ENCODE assay signal across 8 cellular contexts in genomic region chr17:49361902-49362722, GRCh38. TPM values are rescaled to one million over a fixed set of nuclear protein-coding genes. Genes with fewer than 3 reads are reported as not detected.
DNase-seq lines count a peak whose midpoint lies in the region; ATAC-seq, FAIRE-seq and TF ChIP-seq lines count a peak whose summit lies in the region.

TSS of gene ZNF652 (minus strand) at chr17:49362250. CDS start at chr17:49317725, 44,525 bp downstream.

- H2BK12ac ChIP-seq in H1 (ENCODE audit: low read depth, low read length), result peak within 1 kb of the TSS; percentile 32; the same call in 1 of the 2 replicates

- H3K36me3 ChIP-seq in CD8-positive, alpha-beta memory T cell (ENCODE audit: insufficient read depth, low read length), result no peaks in the 10 kb centered on the region
- no peaks in the 10 kb centered on the region for H3K36me3 ChIP-seq in H1 (ENCODE audit: control insufficient read depth in 2 of 4, insufficient read depth in 4 of 4, low read length in 3 of 4)

- H3K4me3 Mint-ChIP-seq in CD8-positive, alpha-beta memory T cell, result peak within 1 kb of the TSS; percentile 92 to 99 (median 95)
- H3K4me3 Mint-ChIP-seq in activated CD8-positive, alpha-beta memory T cell treated with anti-CD3 and anti-CD28 coated beads, Interleukin-2, amount 10 ng/mL, durations not matched to agents 7 days and 5 days, result peak within 1 kb of the TSS; percentile 98

- peak within 1 kb of the TSS; percentile 88; the same call in 1 of the 2 replicates for H4K8ac ChIP-seq in H1 (ENCODE audit: extremely low read depth, insufficient read depth, low read length)

- H3K79me2 ChIP-seq in H1 (ENCODE audit: control insufficient read depth in 1 of 2, insufficient read depth in 2 of 2, low read length in 2 of 2), result peaks cover 10 to 42% of the 10 kb centered on the region in 2 experiments; a peak in 3 of 4 replicates

- H2BK15ac ChIP-seq in H1 (ENCODE audit: low read length), result peak within 1 kb of the TSS; percentile 90; the same call in 1 of the 2 replicates

- peaks cover 0 to 2% of the 10 kb centered on the region in 2 donors for H3K27me3 Mint-ChIP-seq in CD8-positive, alpha-beta memory T cell
- no peaks in the 10 kb centered on the region for H3K27me3 Mint-ChIP-seq in activated CD8-positive, alpha-beta memory T cell treated with anti-CD3 and anti-CD28 coated beads, Interleukin-2, amount 10 ng/mL, durations not matched to agents 7 days and 5 days

- H2BK120ac ChIP-seq in H1 (replicated peaks; ENCODE audit: low read depth, low read length), result no peak within 1 kb of the TSS

- H2AK5ac ChIP-seq in H1 (ENCODE audit: low read depth, low read length), result no peak within 1 kb of the TSS

- H4K5ac ChIP-seq in H1 (ENCODE audit: insufficient read length, low read depth, low read length), result peak within 1 kb of the TSS; percentile 22

- peak within 1 kb of the TSS; percentile 97 to 99 for H3K4me2 ChIP-seq in H1 (ENCODE audit: insufficient read depth in 1 of 2, low read depth in 2 of 2, low read length in 2 of 2)

- H3K18ac ChIP-seq in H1 (ENCODE audit: extremely low read depth, low read length), result peak within 1 kb of the TSS; percentile 66; the same call in 1 of the 2 replicates

- peaks cover 11% of the 10 kb centered on the region for H3K23me2 ChIP-seq in H1 (ENCODE audit: low read depth, low read length)

- H3K9me3 Mint-ChIP-seq in CD8-positive, alpha-beta memory T cell, result no peaks in the 10 kb centered on the region
- no peaks in the 10 kb centered on the region for H3K9me3 Mint-ChIP-seq in activated CD8-positive, alpha-beta memory T cell treated with anti-CD3 and anti-CD28 coated beads, Interleukin-2, amount 10 ng/mL, durations not matched to agents 7 days and 5 days (ENCODE audit: low read depth)

- H3K14ac ChIP-seq in H1 (ENCODE audit: insufficient read length), result no peak within 1 kb of the TSS

- peak within 1 kb of the TSS; percentile 63 for H3K56ac ChIP-seq in H1 (replicated peaks; ENCODE audit: insufficient read length, low read depth, low read length)

- ATAC-seq in GM19468 (IDR thresholded peaks at IDR 0.05; ENCODE audit: extremely low read depth, unreplicated experiment), result peak; percentile 44
- ATAC-seq in activated CD8-positive, alpha-beta memory T cell treated with anti-CD3 and anti-CD28 coated beads, Interleukin-2, amount 10 ng/mL, durations not matched to agents 7 days and 5 days, result peak; percentile 76

- H2BK5ac ChIP-seq in H1 (ENCODE audit: low read depth, low read length), result peak within 1 kb of the TSS; percentile 79; the same call in 1 of the 2 replicates

- no peak within 1 kb of the TSS for H3K4ac ChIP-seq in H1 (replicated peaks; ENCODE audit: insufficient read length, low read depth, low read length)

- H4K20me1 ChIP-seq in H1 (replicated peaks in 1 of 2; ENCODE audit: control insufficient read depth in 1 of 2, insufficient read depth in 2 of 2, low read length in 2 of 2), result peaks cover 2 to 4% of the 10 kb centered on the region in 2 experiments

- no peaks in the 10 kb centered on the region for H3K27me3 ChIP-seq in CD8-positive, alpha-beta memory T cell (ENCODE audit: insufficient read depth, low read length, poor library complexity, severe bottlenecking)
- H3K27me3 ChIP-seq in H1 (replicated peaks in 1 of 4; ENCODE audit: control insufficient read depth in 3 of 4, extremely low read depth in 1 of 4, insufficient read depth in 3 of 4, low read length in 3 of 4), result no peaks in the 10 kb centered on the region

- no peak for TF ChIP-seq EP300 in H1 (IDR thresholded peaks at IDR 0.05; ENCODE audit: borderline replicate concordance in 1 of 2, low read depth in 2 of 2, low read length in 2 of 2)

- TF ChIP-seq POLR2A in H1 (IDR thresholded peaks at IDR 0.05; ENCODE audit: control extremely low read depth in 1 of 2, low read depth in 2 of 2, low read length in 2 of 2), result peak in 1 of 2 experiments; percentile 11; a peak in 1 of 3 replicates

- peaks cover 0 to 18% (median 1%) of the 10 kb centered on the region in 3 donors for H3K36me3 Mint-ChIP-seq in CD8-positive, alpha-beta memory T cell
- peaks cover 10% of the 10 kb centered on the region for H3K36me3 Mint-ChIP-seq in activated CD8-positive, alpha-beta memory T cell treated with anti-CD3 and anti-CD28 coated beads, Interleukin-2, amount 10 ng/mL, durations not matched to agents 7 days and 5 days

- DNase-seq in CD8-positive, alpha-beta memory T cell, result peak; percentile 88 to 98 (median 96)
- DNase-seq in HTR-8/SVneo (ENCODE audit: insufficient read length, low spot score), result peak; percentile 97
- peak; percentile 77 to 91 for DNase-seq in NOMO-1 (lab: John Stamatoyannopoulos, UW; ENCODE audit: unreplicated experiment in 2 of 2)
- peak; percentile 97 for DNase-seq in activated CD8-positive, alpha-beta memory T cell treated with anti-CD3 and anti-CD28 coated beads, Interleukin-2, amount 10 ng/mL, durations not matched to agents 7 days and 5 days
- DNase-seq in H1 (ENCODE audit: low read depth in 1 of 2, low spot score in 2 of 2), result peak; percentile 93 to 97
- DNase-seq in mesenteric fat pad (ENCODE audit: low spot score), result peak; percentile 97
- peak; percentile 86 for DNase-seq in stimulated activated CD8-positive, alpha-beta memory T cell treated with anti-CD3 and anti-CD28 coated beads, Interleukin-15, amount 100 ng/mL, for 1 hour (ENCODE audit: low read depth)

- H3K4me1 ChIP-seq in CD8-positive, alpha-beta memory T cell (ENCODE audit: insufficient read depth, low read length), result peaks cover 55% of the 10 kb centered on the region
- H3K4me1 ChIP-seq in H1 (replicated peaks in 1 of 4; ENCODE audit: control insufficient read depth in 3 of 4, insufficient read depth in 4 of 4, low read length in 3 of 4), result peaks cover 5 to 14% (median 7%) of the 10 kb centered on the region in 4 experiments; a peak in 6 of 7 replicates

- peak within 1 kb of the TSS; percentile 70 for H3K4me3 ChIP-seq in CD8-positive, alpha-beta memory T cell (ENCODE audit: low read length)
- peak within 1 kb of the TSS; percentile 86 to 98 (median 89) for H3K4me3 ChIP-seq in H1 (ENCODE audit: extremely low read depth in 1 of 4, insufficient read depth in 2 of 4, low read depth in 3 of 4, low read length in 4 of 4)

- peaks cover 5% of the 10 kb centered on the region; the same call in 1 of the 2 replicates for H3K79me1 ChIP-seq in H1 (ENCODE audit: low read depth, low read length)

- POLR2A ChIA-PET in CD8-positive, alpha-beta memory T cell (lab: Charles Lee), result interaction anchor here (0.6 to 1.5 kb wide), 11 partner anchors 18 to 426 kb away, joined by 3 to 10 read pairs (median 4); no protein-coding TSS in a partner anchor
- POLR2A ChIA-PET in H1 (lab: Charles Lee; ENCODE audit: partially characterized antibody), result interaction anchor here (0.5 to 1.5 kb wide), 10 partner anchors 9 to 129 kb away, joined by 3 to 5 read pairs (median 4); no protein-coding TSS in a partner anchor

- H3K23ac ChIP-seq in H1 (ENCODE audit: insufficient read length), result no peak within 1 kb of the TSS

- H3K9me3 ChIP-seq in CD8-positive, alpha-beta memory T cell (ENCODE audit: low read length), result no peaks in the 10 kb centered on the region
- H3K9me3 ChIP-seq in H1 (ENCODE audit: insufficient read depth in 2 of 2, low read depth in 1 of 2, low read length in 1 of 2), result no peaks in the 10 kb centered on the region

- peaks cover 61 to 69% (median 65%) of the 10 kb centered on the region in 3 donors for H3K4me1 Mint-ChIP-seq in CD8-positive, alpha-beta memory T cell
- H3K4me1 Mint-ChIP-seq in activated CD8-positive, alpha-beta memory T cell treated with anti-CD3 and anti-CD28 coated beads, Interleukin-2, amount 10 ng/mL, durations not matched to agents 7 days and 5 days, result peaks cover 62% of the 10 kb centered on the region

- WGBS in H1 (ENCODE audit: extremely low coverage in 1 of 2, insufficient coverage in 1 of 2, insufficient read length in 1 of 2, insufficient replicate concordance in 2 of 2, low coverage in 1 of 2, low lambda C conversion rate in 2 of 2, missing lambda C conversion rate in 1 of 2), 2 experiments, result 2% methylated on average over 35 of the region's 106 CpGs; no CpG with 5 or more reads in 1 of the 2 experiments

- peak within 1 kb of the TSS; percentile 43; the same call in 1 of the 2 replicates for H2AFZ ChIP-seq in H1 (ENCODE audit: low read length)

- FAIRE-seq in HTR-8/SVneo (lab: Jason Lieb, UNC), result peak; percentile 87
- no peak for FAIRE-seq in H1 (lab: Jason Lieb, UNC)

- H3K27ac ChIP-seq in CD8-positive, alpha-beta memory T cell (ENCODE audit: low read depth, low read length), result peak within 1 kb of the TSS; percentile 56
- peak within 1 kb of the TSS; percentile 82; the same call in 1 of the 2 replicates for H3K27ac ChIP-seq in H1 (ENCODE audit: low read depth, low read length)

- H4K91ac ChIP-seq in H1 (replicated peaks; ENCODE audit: insufficient read length, low read length), result peak within 1 kb of the TSS; percentile 41

- H3K9ac ChIP-seq in H1 (replicated peaks in 1 of 4; ENCODE audit: extremely low read depth in 1 of 4, low read depth in 3 of 4, low read length in 3 of 4), result peak within 1 kb of the TSS; percentile 67 to 97 (median 86)

- H3K27ac Mint-ChIP-seq in CD8-positive, alpha-beta memory T cell, result peak within 1 kb of the TSS; percentile 94 to 100 (median 98)
- peak within 1 kb of the TSS; percentile 97 for H3K27ac Mint-ChIP-seq in activated CD8-positive, alpha-beta memory T cell treated with anti-CD3 and anti-CD28 coated beads, Interleukin-2, amount 10 ng/mL, durations not matched to agents 7 days and 5 days

- CTCF ChIA-PET in CD8-positive, alpha-beta memory T cell (lab: Charles Lee), result interaction anchor here (0.6 to 2.8 kb wide), 5 partner anchors 21 to 47 kb away, joined by 3 to 15 read pairs (median 5); no protein-coding TSS in a partner anchor
- CTCF ChIA-PET in activated CD8-positive, alpha-beta memory T cell treated with anti-CD3 and anti-CD28 coated beads, Interleukin-2, amount 10 ng/mL, durations not matched to agents 7 days and 5 days (lab: Charles Lee), result interaction anchor here (0.8 to 7.0 kb wide), 11 partner anchors 14 to 194 kb away, joined by 3 to 45 read pairs (median 7); no protein-coding TSS in a partner anchor
- CTCF ChIA-PET in H1 (lab: Charles Lee; ENCODE audit: partially characterized antibody), result interaction anchor here (1.1 to 3.1 kb wide), 4 partner anchors 9 to 48 kb away, joined by 3 to 10 read pairs (median 6); no protein-coding TSS in a partner anchor

- TF ChIP-seq RAD21 in H1 (IDR thresholded peaks at IDR 0.05 in 1 of 2, conservative IDR thresholded peaks at IDR 0.05 in 1 of 2; ENCODE audit: low read depth in 2 of 2, low read length in 2 of 2), result no peak

- TF ChIP-seq CTCF in H1 (IDR thresholded peaks at IDR 0.05; ENCODE audit: control extremely low read depth in 1 of 3, insufficient read depth in 1 of 3, low read depth in 1 of 3, low read length in 3 of 3), result no peak

- H2BK20ac ChIP-seq in H1 (ENCODE audit: low read length), result no peak within 1 kb of the TSS; the same call in 1 of the 2 replicates

RNA-seq across cellular contexts. Expression of gene ZNF652, which starts in this region (rescaled TPM):
- total RNA-seq in CD8-positive, alpha-beta memory T cell, result 10 to 100 TPM; 11.5 to 11.9 TPM
- 27.7 TPM for polyA plus RNA-seq in CD8-positive, alpha-beta memory T cell
- total RNA-seq in activated CD8-positive, alpha-beta memory T cell treated with anti-CD3 and anti-CD28 coated beads, Interleukin-2, amount 10 ng/mL, durations not matched to agents 7 days and 5 days, result 10 to 100 TPM; 32.2 to 34.4 TPM
- total RNA-seq in H1 (2021; fragmentation: NEBNext Ultra II Directional; extraction: Animal tissue kit (Norgen Biotek cat#: 25700)), result 36.5 and 39.6 TPM in 2 replicates
- polyA plus RNA-seq in H1 (2011; rRNA removed), result 7.3 and 13.5 TPM in 2 replicates
- polyA plus RNA-seq in H1 (2011; cell fraction: cytosol; rRNA removed), result 11.6 TPM
- polyA plus RNA-seq in H1 (2011; cell fraction: nucleus; rRNA removed), result 9.3 TPM
- polyA plus RNA-seq in H1 (2012, experiment 1 of 2), result 9.3 to 17.5 TPM (median 12.0 TPM) in 4 replicates
- polyA plus RNA-seq in H1 (2012, experiment 2 of 2), result 2.8 TPM
- 19.5 TPM for polyA plus RNA-seq in H1 (2013, experiment 1 of 2)
- 17.9 TPM for polyA plus RNA-seq in H1 (2013, experiment 2 of 2)
- 54.1 and 54.5 TPM in 2 replicates for polyA minus RNA-seq in H1 (2011; rRNA and poly(A)+ RNA removed)
- 27.1 TPM for polyA minus RNA-seq in H1 (2011; cell fraction: cytosol; rRNA and poly(A)+ RNA removed)
- 36.1 TPM for polyA minus RNA-seq in H1 (2011; cell fraction: nucleus; rRNA and poly(A)+ RNA removed)
- 41.8 TPM for total RNA-seq in mesenteric fat pad

Comparison
In these comparisons a context has a peak if more than half of its experiments do, and no peak if none do; other contexts are left out.
1. Peak in every context shown above with its lines: DNase-seq, ATAC-seq, H3K4me3 ChIP-seq and H3K27ac ChIP-seq.